8 cellular contexts compared by ENCODE assay signal in the genomic region with DNA sequence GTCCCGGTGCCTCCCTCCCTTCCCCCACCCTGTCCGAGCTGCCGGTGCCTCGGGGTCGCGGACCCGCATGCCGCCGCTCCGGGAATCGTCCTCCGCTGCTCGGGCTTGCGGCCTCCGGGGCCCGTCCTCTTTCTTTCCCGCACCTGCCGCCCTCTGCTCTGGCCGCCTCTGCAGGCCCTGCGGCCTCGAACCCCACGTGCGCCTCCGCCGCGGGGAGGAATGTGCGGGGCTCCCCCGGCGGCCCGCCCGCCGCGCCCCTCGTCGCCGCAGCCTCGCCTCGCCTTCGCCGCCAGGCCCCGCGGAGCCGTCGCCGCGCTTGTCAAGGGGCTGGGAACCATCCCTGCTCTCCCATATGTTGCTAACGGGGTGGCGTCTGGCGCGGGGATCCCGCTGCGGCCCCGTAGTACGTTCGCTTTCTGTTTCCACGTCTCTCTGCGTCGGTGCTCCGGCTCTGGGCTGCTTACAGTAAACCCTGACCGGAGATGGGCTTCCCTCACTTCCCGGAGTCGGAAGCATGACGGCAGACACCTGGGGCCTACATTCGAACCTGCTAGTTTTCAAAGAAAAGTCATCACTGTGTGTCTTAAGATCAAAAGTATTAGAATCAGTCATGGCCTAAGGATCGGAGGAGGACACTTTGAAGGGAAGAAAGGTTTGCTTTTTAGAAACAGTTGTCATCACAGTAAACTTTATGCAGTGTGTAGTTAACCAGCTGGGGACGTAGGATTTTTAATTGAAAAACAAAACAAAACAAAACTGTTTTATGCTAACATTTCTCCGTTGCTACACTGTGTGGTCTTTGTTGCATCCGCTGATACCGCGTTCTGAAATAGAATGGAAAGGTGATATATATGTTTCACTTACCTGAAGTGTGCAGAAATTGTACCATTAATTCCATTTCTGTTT.
DNase-seq lines count a peak whose midpoint lies in the region; TF ChIP-seq lines count a peak whose summit lies in the region.

No MANE protein-coding gene starts in this region.

- peak overlapping the region; percentile 70 for H3K4me3 ChIP-seq in GM12875 (ENCODE audit: low read depth, low read length)
- peak overlapping the region; percentile 66 for H3K4me3 ChIP-seq in HFF-Myc (replicated peaks; ENCODE audit: low read depth, low read length)
- peak overlapping the region; percentile 93 for H3K4me3 ChIP-seq in WERI-Rb-1 (ENCODE audit: low read depth, low read length)
- peak overlapping the region; percentile 70 to 98 (median 89) for H3K4me3 ChIP-seq in breast epithelium

- H3K36me3 ChIP-seq in WERI-Rb-1 (peaks cover 1% of the 10 kb centered on the region), breast epithelium (no peaks in the 10 kb centered on the region)

- H3K9me3 ChIP-seq in WERI-Rb-1 (ENCODE audit: severe bottlenecking) (no peaks in the 10 kb centered on the region), breast epithelium (no peaks in the 10 kb centered on the region)

- peaks cover 0 to 7% of the 10 kb centered on the region in 2 donors for H3K4me1 ChIP-seq in breast epithelium

- no peaks in the 10 kb centered on the region for H3K27me3 ChIP-seq in WERI-Rb-1 (ENCODE audit: insufficient read depth, low read depth, severe bottlenecking)
- no peaks in the 10 kb centered on the region for H3K27me3 ChIP-seq in breast epithelium

- DNase-seq in HFF-Myc (ENCODE audit: extremely low read depth, low read depth): no peak
- DNase-seq in MV-4-11 (lab: John Stamatoyannopoulos, UW): peak; percentile 40
- peak; percentile 58 for DNase-seq in WERI-Rb-1
- DNase-seq in breast epithelium (ENCODE audit: low spot score in 2 of 2): peak; percentile 57 to 68
- DNase-seq in iris pigment epithelial cell (ENCODE audit: low read depth): peak; percentile 84
- DNase-seq in stimulated activated CD4-positive, alpha-beta T cell treated with anti-CD3 and anti-CD28 coated beads, Interleukin-12 subunit alpha, Interleukin-12 subunit beta, amount 100 ng/mL, for 48 hours (ENCODE audit: low read depth in 2 of 3, low spot score in 1 of 3): peak; percentile 69 to 81 (median 71)
- no peak for DNase-seq in GM19240 (ENCODE audit: insufficient read length, low spot score)

- intact Hi-C loops in breast epithelium (cut with DNase I; ENCODE audit: low total_unique reads): no loop called here

- H3K27ac ChIP-seq in WERI-Rb-1 (peak overlapping the region; percentile 89), breast epithelium (peak overlapping the region; percentile 98 to 100)

- TF ChIP-seq POLR2A in breast epithelium (IDR thresholded peaks at IDR 0.05): no peak

- TF ChIP-seq CTCF in GM12875 (IDR thresholded peaks at IDR 0.05; ENCODE audit: borderline replicate concordance, insufficient read depth, low read depth, low read length) (no peak), HFF-Myc (IDR thresholded peaks at IDR 0.05; ENCODE audit: low read depth, low read length, missing control alignments) (no peak), WERI-Rb-1 (IDR thresholded peaks at IDR 0.05; ENCODE audit: low read depth, low read length) (no peak), breast epithelium (IDR thresholded peaks at IDR 0.05) (peak in 1 of 3 donors; percentile 5)

Comparison
In these comparisons a context has a peak if more than half of its experiments do, and no peak if none do; other contexts are left out.
1. DNase-seq: peak in MV-4-11 (single experiment), WERI-Rb-1 (single experiment), breast epithelium (2 of 2), iris pigment epithelial cell (single experiment) and stimulated activated CD4-positive, alpha-beta T cell treated with anti-CD3 and anti-CD28 coated beads, Interleukin-12 subunit alpha, Interleukin-12 subunit beta, amount 100 ng/mL, for 48 hours (3 of 3); none in HFF-Myc (single experiment) and GM19240 (single experiment).
2. Peak in every context shown above with its lines, with median percentiles within 50 percentile points of each other: H3K4me3 ChIP-seq.